ENCODE assay signal across 1 cellular context in the genomic region with DNA sequence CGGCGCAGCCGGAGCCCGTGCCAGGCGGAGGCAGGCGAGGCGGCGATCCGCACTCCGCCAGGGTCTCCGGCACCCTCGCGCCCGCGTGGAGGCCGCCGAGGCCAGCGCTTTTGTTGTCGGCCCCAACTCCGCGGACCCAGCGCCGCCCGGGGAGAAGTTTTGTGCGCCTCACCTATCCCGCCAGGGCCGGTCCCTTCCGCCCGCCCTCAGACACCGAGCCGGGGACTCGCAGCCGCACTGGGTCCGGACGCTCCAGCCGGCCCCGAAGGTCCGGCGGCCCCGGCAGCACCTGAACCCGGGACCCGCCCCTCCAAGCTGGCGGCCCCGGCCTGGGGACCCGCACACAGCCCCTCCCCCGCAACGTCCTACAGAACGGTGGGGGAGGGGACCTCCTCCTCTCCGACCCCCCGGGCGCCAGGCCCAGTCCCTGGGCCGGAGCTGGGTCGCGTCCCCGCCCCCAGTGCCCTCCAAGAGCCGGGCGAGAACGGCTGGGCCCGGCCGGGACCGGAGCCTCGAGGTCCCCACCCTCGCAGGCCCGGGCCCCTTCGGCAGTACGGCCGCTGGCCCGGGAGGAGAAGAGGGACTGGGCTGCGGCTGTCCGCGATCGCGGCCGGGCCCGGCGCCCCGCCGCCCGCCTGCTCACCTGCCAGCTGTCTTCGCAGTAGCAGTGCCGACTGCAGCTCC.
TF ChIP-seq lines count a peak whose summit lies in the region.

No MANE protein-coding gene starts in this region.

TF ChIP-seq in HepG2, 621 proteins besides CTCF, POLR2A, EP300 and RAD21 (continued from another document and continues in another):
- TF ChIP-seq, protein P1, sequence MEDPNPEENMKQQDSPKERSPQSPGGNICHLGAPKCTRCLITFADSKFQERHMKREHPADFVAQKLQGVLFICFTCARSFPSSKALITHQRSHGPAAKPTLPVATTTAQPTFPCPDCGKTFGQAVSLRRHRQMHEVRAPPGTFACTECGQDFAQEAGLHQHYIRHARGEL (CRISPR knock-in tag; IDR thresholded peaks at IDR 0.05): no peak
- TF ChIP-seq ARID2 (CRISPR knock-in tag; IDR thresholded peaks at IDR 0.05; ENCODE audit: borderline replicate concordance) (peak; percentile 69; the same call in 1 of the 2 replicates), ZNF121 (CRISPR knock-in tag; IDR thresholded peaks at IDR 0.05) (peak; percentile 4; the same call in 1 of the 2 replicates), ZFY (CRISPR knock-in tag; IDR thresholded peaks at IDR 0.05) (peak; percentile 11; the same call in 1 of the 2 replicates), JUN (CRISPR knock-in tag; IDR thresholded peaks at IDR 0.05) (no peak), ZNF225 (CRISPR knock-in tag; IDR thresholded peaks at IDR 0.05) (no peak), ZNF777 (CRISPR knock-in tag; IDR thresholded peaks at IDR 0.05) (0 out of 2 replicates have a peak, but pooled peaks have one; percentile 8), MAFG (CRISPR knock-in tag; IDR thresholded peaks at IDR 0.05) (peak; percentile 58; the same call in 1 of the 2 replicates), ASH2L (IDR thresholded peaks at IDR 0.05; ENCODE audit: insufficient read length, low read depth, low read length) (no peak), LRRFIP1 (CRISPR knock-in tag; conservative IDR thresholded peaks at IDR 0.05) (no peak), NCOA1 (CRISPR knock-in tag; IDR thresholded peaks at IDR 0.05) (no peak), ZNF512 (CRISPR knock-in tag; IDR thresholded peaks at IDR 0.05) (no peak), ZNF335 (CRISPR knock-in tag; IDR thresholded peaks at IDR 0.05) (no peak), ZNF33A (CRISPR knock-in tag; IDR thresholded peaks at IDR 0.05; ENCODE audit: borderline replicate concordance) (no peak), MED8 (CRISPR knock-in tag; IDR thresholded peaks at IDR 0.05; ENCODE audit: insufficient replicate concordance) (no peak), MAF1 (CRISPR knock-in tag; IDR thresholded peaks at IDR 0.05; ENCODE audit: borderline replicate concordance) (no peak), ZNF207 (IDR thresholded peaks at IDR 0.05; ENCODE audit: borderline replicate concordance) (no peak), SIN3A (IDR thresholded peaks at IDR 0.05; ENCODE audit: borderline replicate concordance, low read depth, low read length) (peak; percentile 25; the same call in 1 of the 2 replicates), TGIF2 (CRISPR knock-in tag; IDR thresholded peaks at IDR 0.05) (no peak), HNRNPK (IDR thresholded peaks at IDR 0.05; ENCODE audit: low read depth, low read length, poor library complexity, severe bottlenecking) (no peak), NFKBIZ (CRISPR knock-in tag; IDR thresholded peaks at IDR 0.05) (no peak), ZNF317 (CRISPR knock-in tag; IDR thresholded peaks at IDR 0.05) (no peak), ZNF709 (CRISPR knock-in tag; IDR thresholded peaks at IDR 0.05) (no peak), SETDB1 (CRISPR knock-in tag; IDR thresholded peaks at IDR 0.05; ENCODE audit: borderline replicate concordance) (no peak), ZNF839 (CRISPR knock-in tag; IDR thresholded peaks at IDR 0.05; ENCODE audit: borderline replicate concordance) (no peak), ZNF430 (CRISPR knock-in tag; IDR thresholded peaks at IDR 0.05) (no peak), KAT2B (IDR thresholded peaks at IDR 0.05; ENCODE audit: borderline replicate concordance, low read depth, low read length) (no peak), HNRNPH1 (optimal IDR thresholded peaks at IDR 0.05; ENCODE audit: low read depth, low read length) (no peak), ZMYM2 (CRISPR knock-in tag; IDR thresholded peaks at IDR 0.05) (no peak), DMAP1 (CRISPR knock-in tag; IDR thresholded peaks at IDR 0.05) (no peak), SATB2 (CRISPR knock-in tag; IDR thresholded peaks at IDR 0.05) (no peak), ZNF605 (CRISPR knock-in tag; IDR thresholded peaks at IDR 0.05) (no peak), ETV6 (CRISPR knock-in tag; conservative IDR thresholded peaks at IDR 0.05) (no peak), MBNL3 (CRISPR knock-in tag; conservative IDR thresholded peaks at IDR 0.05) (no peak), SOX6 (IDR thresholded peaks at IDR 0.05) (no peak), SOX6 (CRISPR knock-in tag; IDR thresholded peaks at IDR 0.05) (no peak)
- TF ChIP-seq, protein P2, sequence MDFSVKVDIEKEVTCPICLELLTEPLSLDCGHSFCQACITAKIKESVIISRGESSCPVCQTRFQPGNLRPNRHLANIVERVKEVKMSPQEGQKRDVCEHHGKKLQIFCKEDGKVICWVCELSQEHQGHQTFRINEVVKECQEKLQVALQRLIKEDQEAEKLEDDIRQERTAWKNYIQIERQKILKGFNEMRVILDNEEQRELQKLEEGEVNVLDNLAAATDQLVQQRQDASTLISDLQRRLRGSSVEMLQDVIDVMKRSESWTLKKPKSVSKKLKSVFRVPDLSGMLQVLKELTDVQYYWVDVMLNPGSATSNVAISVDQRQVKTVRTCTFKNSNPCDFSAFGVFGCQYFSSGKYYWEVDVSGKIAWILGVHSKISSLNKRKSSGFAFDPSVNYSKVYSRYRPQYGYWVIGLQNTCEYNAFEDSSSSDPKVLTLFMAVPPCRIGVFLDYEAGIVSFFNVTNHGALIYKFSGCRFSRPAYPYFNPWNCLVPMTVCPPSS (IDR thresholded peaks at IDR 0.05): no peak
- TF ChIP-seq, protein P3, sequence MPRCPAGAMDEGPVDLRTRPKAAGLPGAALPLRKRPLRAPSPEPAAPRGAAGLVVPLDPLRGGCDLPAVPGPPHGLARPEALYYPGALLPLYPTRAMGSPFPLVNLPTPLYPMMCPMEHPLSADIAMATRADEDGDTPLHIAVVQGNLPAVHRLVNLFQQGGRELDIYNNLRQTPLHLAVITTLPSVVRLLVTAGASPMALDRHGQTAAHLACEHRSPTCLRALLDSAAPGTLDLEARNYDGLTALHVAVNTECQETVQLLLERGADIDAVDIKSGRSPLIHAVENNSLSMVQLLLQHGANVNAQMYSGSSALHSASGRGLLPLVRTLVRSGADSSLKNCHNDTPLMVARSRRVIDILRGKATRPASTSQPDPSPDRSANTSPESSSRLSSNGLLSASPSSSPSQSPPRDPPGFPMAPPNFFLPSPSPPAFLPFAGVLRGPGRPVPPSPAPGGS (CRISPR knock-in tag; IDR thresholded peaks at IDR 0.05): no peak
- TF ChIP-seq, protein P4, sequence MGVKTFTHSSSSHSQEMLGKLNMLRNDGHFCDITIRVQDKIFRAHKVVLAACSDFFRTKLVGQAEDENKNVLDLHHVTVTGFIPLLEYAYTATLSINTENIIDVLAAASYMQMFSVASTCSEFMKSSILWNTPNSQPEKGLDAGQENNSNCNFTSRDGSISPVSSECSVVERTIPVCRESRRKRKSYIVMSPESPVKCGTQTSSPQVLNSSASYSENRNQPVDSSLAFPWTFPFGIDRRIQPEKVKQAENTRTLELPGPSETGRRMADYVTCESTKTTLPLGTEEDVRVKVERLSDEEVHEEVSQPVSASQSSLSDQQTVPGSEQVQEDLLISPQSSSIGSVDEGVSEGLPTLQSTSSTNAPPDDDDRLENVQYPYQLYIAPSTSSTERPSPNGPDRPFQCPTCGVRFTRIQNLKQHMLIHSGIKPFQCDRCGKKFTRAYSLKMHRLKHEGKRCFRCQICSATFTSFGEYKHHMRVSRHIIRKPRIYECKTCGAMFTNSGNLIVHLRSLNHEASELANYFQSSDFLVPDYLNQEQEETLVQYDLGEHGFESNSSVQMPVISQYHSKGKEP (CRISPR knock-in tag; IDR thresholded peaks at IDR 0.05): 0 out of 2 replicates have a peak, but pooled peaks have one; percentile 21
- TF ChIP-seq, protein P5, sequence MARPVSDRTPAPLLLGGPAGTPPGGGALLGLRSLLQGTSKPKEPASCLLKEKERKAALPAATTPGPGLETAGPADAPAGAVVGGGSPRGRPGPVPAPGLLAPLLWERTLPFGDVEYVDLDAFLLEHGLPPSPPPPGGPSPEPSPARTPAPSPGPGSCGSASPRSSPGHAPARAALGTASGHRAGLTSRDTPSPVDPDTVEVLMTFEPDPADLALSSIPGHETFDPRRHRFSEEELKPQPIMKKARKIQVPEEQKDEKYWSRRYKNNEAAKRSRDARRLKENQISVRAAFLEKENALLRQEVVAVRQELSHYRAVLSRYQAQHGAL (CRISPR knock-in tag; IDR thresholded peaks at IDR 0.05; ENCODE audit: not compliant biosample characterization): no peak
- TF ChIP-seq, protein P6, sequence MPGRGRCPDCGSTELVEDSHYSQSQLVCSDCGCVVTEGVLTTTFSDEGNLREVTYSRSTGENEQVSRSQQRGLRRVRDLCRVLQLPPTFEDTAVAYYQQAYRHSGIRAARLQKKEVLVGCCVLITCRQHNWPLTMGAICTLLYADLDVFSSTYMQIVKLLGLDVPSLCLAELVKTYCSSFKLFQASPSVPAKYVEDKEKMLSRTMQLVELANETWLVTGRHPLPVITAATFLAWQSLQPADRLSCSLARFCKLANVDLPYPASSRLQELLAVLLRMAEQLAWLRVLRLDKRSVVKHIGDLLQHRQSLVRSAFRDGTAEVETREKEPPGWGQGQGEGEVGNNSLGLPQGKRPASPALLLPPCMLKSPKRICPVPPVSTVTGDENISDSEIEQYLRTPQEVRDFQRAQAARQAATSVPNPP (CRISPR knock-in tag; IDR thresholded peaks at IDR 0.05): 0 out of 2 replicates have a peak, but pooled peaks have one; percentile 63
- TF ChIP-seq, protein P7, sequence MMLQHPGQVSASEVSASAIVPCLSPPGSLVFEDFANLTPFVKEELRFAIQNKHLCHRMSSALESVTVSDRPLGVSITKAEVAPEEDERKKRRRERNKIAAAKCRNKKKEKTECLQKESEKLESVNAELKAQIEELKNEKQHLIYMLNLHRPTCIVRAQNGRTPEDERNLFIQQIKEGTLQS (CRISPR knock-in tag; IDR thresholded peaks at IDR 0.05): no peak
- TF ChIP-seq, protein P8, sequence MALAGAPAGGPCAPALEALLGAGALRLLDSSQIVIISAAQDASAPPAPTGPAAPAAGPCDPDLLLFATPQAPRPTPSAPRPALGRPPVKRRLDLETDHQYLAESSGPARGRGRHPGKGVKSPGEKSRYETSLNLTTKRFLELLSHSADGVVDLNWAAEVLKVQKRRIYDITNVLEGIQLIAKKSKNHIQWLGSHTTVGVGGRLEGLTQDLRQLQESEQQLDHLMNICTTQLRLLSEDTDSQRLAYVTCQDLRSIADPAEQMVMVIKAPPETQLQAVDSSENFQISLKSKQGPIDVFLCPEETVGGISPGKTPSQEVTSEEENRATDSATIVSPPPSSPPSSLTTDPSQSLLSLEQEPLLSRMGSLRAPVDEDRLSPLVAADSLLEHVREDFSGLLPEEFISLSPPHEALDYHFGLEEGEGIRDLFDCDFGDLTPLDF (CRISPR knock-in tag; IDR thresholded peaks at IDR 0.05): no peak
- TF ChIP-seq, protein P9, sequence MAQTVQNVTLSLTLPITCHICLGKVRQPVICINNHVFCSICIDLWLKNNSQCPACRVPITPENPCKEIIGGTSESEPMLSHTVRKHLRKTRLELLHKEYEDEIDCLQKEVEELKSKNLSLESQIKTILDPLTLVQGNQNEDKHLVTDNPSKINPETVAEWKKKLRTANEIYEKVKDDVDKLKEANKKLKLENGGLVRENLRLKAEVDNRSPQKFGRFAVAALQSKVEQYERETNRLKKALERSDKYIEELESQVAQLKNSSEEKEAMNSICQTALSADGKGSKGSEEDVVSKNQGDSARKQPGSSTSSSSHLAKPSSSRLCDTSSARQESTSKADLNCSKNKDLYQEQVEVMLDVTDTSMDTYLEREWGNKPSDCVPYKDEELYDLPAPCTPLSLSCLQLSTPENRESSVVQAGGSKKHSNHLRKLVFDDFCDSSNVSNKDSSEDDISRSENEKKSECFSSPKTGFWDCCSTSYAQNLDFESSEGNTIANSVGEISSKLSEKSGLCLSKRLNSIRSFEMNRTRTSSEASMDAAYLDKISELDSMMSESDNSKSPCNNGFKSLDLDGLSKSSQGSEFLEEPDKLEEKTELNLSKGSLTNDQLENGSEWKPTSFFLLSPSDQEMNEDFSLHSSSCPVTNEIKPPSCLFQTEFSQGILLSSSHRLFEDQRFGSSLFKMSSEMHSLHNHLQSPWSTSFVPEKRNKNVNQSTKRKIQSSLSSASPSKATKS (CRISPR knock-in tag; IDR thresholded peaks at IDR 0.05): no peak
- TF ChIP-seq, protein P10, sequence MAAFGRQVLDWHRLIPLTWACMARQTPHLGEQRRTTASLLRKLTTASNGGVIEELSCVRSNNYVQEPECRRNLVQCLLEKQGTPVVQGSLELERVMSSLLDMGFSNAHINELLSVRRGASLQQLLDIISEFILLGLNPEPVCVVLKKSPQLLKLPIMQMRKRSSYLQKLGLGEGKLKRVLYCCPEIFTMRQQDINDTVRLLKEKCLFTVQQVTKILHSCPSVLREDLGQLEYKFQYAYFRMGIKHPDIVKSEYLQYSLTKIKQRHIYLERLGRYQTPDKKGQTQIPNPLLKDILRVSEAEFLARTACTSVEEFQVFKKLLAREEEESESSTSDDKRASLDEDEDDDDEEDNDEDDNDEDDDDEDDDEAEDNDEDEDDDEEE (CRISPR knock-in tag; IDR thresholded peaks at IDR 0.05): no peak
- TF ChIP-seq, protein P11, sequence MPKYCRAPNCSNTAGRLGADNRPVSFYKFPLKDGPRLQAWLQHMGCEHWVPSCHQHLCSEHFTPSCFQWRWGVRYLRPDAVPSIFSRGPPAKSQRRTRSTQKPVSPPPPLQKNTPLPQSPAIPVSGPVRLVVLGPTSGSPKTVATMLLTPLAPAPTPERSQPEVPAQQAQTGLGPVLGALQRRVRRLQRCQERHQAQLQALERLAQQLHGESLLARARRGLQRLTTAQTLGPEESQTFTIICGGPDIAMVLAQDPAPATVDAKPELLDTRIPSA (CRISPR knock-in tag; IDR thresholded peaks at IDR 0.05; ENCODE audit: borderline replicate concordance): peak; percentile 90; the same call in 1 of the 2 replicates
